In genomic region chr16:17544304-17544703, GRCh38 we compare ENCODE assay signal across 3 cellular contexts.
"Had no signal": no experiment of that assay in that cellular context is flagged by ENCODE, and none has a peak within 500 bp of the region (broad histone marks: within the 10 kb centered on the region; RNA-seq: fewer than 3 reads in every experiment).

No MANE protein-coding gene starts in this region.

- ATAC-seq: GM12878 had no signal

- H3K4me3 ChIP-seq: GM12878 had no signal

- DNase-seq: GDM1, GF-D8 had no signal
